In the genomic region with DNA sequence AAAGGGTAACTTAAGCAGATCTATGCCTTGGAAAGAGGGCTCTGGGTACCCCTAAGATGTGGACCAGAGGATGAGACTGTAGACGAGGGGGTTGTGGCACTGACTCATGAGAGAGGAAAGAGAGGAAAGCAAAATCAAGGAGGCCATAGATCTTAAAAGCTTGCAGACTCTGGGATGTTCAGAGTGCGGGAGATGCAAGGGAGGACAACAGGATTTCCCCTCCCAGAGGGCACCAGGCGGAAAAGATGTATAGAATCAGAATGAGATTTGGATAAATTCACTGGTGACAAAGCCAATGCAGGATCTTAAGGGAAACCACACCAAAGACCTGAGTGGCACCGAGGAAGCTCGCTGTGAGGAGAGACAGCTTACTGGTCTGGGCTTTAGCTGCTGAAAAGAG, we compare ENCODE assay signal across 23 cellular contexts. TPM values are rescaled to one million over a fixed set of nuclear protein-coding genes. Genes with fewer than 3 reads are reported as not detected.
A peak's percentile ranks its signal among the peaks of the same experiment; 100 is the strongest.
DNase-seq lines count a peak whose midpoint lies in the region; ATAC-seq and TF ChIP-seq lines count a peak whose summit lies in the region.
"Had no signal": no experiment of that assay in that cellular context is flagged by ENCODE, and none has a peak within 500 bp of the region (broad histone marks: within the 10 kb centered on the region; RNA-seq: fewer than 3 reads in every experiment).

No MANE protein-coding gene starts in this region.

- TF ChIP-seq POLR2A in erythroblast (IDR thresholded peaks at IDR 0.05; ENCODE audit: low read length): no peak

- ATAC-seq in naive thymus-derived CD4-positive, alpha-beta T cell: no peak
- ATAC-seq: CD8-positive, alpha-beta T cell; GM23338; PC-3 had no signal

- H3K27ac ChIP-seq in BLaER1: no peak overlapping the region
- no peak overlapping the region for H3K27ac ChIP-seq in naive thymus-derived CD4-positive, alpha-beta T cell (ENCODE audit: low read depth, low read length)

- intact Hi-C loops in activated CD4-positive, alpha-beta T cell treated with anti-CD3 and anti-CD28 coated beads, Interleukin-2, amount 10 ng/mL, durations not matched to agents 24 days and 14 days (cut with micrococcal nuclease): no loop called here
- intact Hi-C loops in naive thymus-derived CD4-positive, alpha-beta T cell (cut with micrococcal nuclease): no loop called here

- H3K9me3 ChIP-seq in BLaER1: no peaks in the 10 kb centered on the region
- no peaks in the 10 kb centered on the region for H3K9me3 ChIP-seq in naive thymus-derived CD4-positive, alpha-beta T cell (ENCODE audit: control insufficient read depth in 2 of 3, low read length in 3 of 3)

- H3K4me1 ChIP-seq in BLaER1: peaks cover 67% of the 10 kb centered on the region
- H3K4me1 ChIP-seq in naive thymus-derived CD4-positive, alpha-beta T cell (ENCODE audit: control insufficient read depth in 2 of 2, insufficient read depth in 2 of 2, low read length in 2 of 2): peaks cover 0 to 7% of the 10 kb centered on the region in 2 donors

- H3K4me1 Mint-ChIP-seq in activated CD4-positive, alpha-beta T cell treated with anti-CD3 and anti-CD28 coated beads, Interleukin-2, amount 10 ng/mL, durations not matched to agents 24 days and 14 days: peaks cover 25% of the 10 kb centered on the region
- peaks cover 30% of the 10 kb centered on the region for H3K4me1 Mint-ChIP-seq in activated naive CD8-positive, alpha-beta T cell (ENCODE audit: low read depth)
- peaks cover 30 to 85% (median 60%) of the 10 kb centered on the region in 7 donors for H3K4me1 Mint-ChIP-seq in naive thymus-derived CD4-positive, alpha-beta T cell

- no peak for DNase-seq in activated CD4-positive, alpha-beta T cell treated with anti-CD3 and anti-CD28 coated beads, Interleukin-2, amount 10 ng/mL, durations not matched to agents 24 days and 14 days
- DNase-seq in activated CD4-positive, alpha-beta T cell treated with anti-CD3 and anti-CD28 coated beads for 4 hours: no peak
- DNase-seq in naive thymus-derived CD4-positive, alpha-beta T cell: no peak
- no peak for DNase-seq in erythroblast (lab: John Stamatoyannopoulos, UW)
- DNase-seq in activated CD4-positive, CD25-positive, alpha-beta regulatory T cell treated with anti-CD3 and anti-CD28 coated beads, Interleukin-2, amount 50 U/mL, for 72 hours: no peak
- DNase-seq in globus pallidus (ENCODE audit: low spot score): no peak
- DNase-seq: 8988T; CD8-positive, alpha-beta T cell; DMS53; EL; HCEC 1CT; IMR-90; NCI-H1417 treated with DMSO at 0.1 percent for 48 hours; NCI-H187 treated with DMSO at 0.1 percent for 48 hours; NCI-H226; NCI-H524; NCI-H82; PC-3; RPMI8226 had no signal

- CTCF ChIA-PET in naive thymus-derived CD4-positive, alpha-beta T cell (lab: Charles Lee): interaction anchor here (1.6 to 2.1 kb wide), 2 partner anchors 9 to 151 kb away, joined by 3 to 7 read pairs; no protein-coding TSS in a partner anchor

- H3K27ac Mint-ChIP-seq in activated CD4-positive, alpha-beta T cell treated with anti-CD3 and anti-CD28 coated beads, Interleukin-2, amount 10 ng/mL, durations not matched to agents 24 days and 14 days: peak overlapping the region; percentile 1
- peak overlapping the region; percentile 54 for H3K27ac Mint-ChIP-seq in activated naive CD8-positive, alpha-beta T cell
- H3K27ac Mint-ChIP-seq in naive thymus-derived CD4-positive, alpha-beta T cell: peak overlapping the region in 7 of 9 donors; percentile 0 to 83 (median 20)
- H3K27ac Mint-ChIP-seq: CD8-positive, alpha-beta T cell; GM23338 had no signal

- peaks cover 56% of the 10 kb centered on the region for H3K36me3 Mint-ChIP-seq in activated CD4-positive, alpha-beta T cell treated with anti-CD3 and anti-CD28 coated beads, Interleukin-2, amount 10 ng/mL, durations not matched to agents 24 days and 14 days (ENCODE audit: low read depth)
- peaks cover 6% of the 10 kb centered on the region for H3K36me3 Mint-ChIP-seq in activated naive CD8-positive, alpha-beta T cell
- H3K36me3 Mint-ChIP-seq in naive thymus-derived CD4-positive, alpha-beta T cell: peaks cover 12 to 30% (median 30%) of the 10 kb centered on the region in 5 donors

- H3K4me2 ChIP-seq in BLaER1: peak overlapping the region; percentile 51
- H3K4me2 ChIP-seq: GM23338 had no signal

- H3K36me3 ChIP-seq in BLaER1: peaks cover 58% of the 10 kb centered on the region
- H3K36me3 ChIP-seq in naive thymus-derived CD4-positive, alpha-beta T cell (ENCODE audit: control insufficient read depth in 2 of 3, insufficient read depth in 3 of 3, low read length in 3 of 3): peaks cover 0 to 56% (median 12%) of the 10 kb centered on the region in 3 experiments

- H3K9ac ChIP-seq in BLaER1: no peak overlapping the region

- H3K27me3 Mint-ChIP-seq in activated CD4-positive, alpha-beta T cell treated with anti-CD3 and anti-CD28 coated beads, Interleukin-2, amount 10 ng/mL, durations not matched to agents 24 days and 14 days: no peaks in the 10 kb centered on the region
- no peaks in the 10 kb centered on the region for H3K27me3 Mint-ChIP-seq in activated naive CD8-positive, alpha-beta T cell
- no peaks in the 10 kb centered on the region for H3K27me3 Mint-ChIP-seq in naive thymus-derived CD4-positive, alpha-beta T cell

- no peak overlapping the region for H3K4me3 Mint-ChIP-seq in activated CD4-positive, alpha-beta T cell treated with anti-CD3 and anti-CD28 coated beads, Interleukin-2, amount 10 ng/mL, durations not matched to agents 24 days and 14 days
- H3K4me3 Mint-ChIP-seq in activated naive CD8-positive, alpha-beta T cell: no peak overlapping the region
- H3K4me3 Mint-ChIP-seq in naive thymus-derived CD4-positive, alpha-beta T cell: peak overlapping the region in 4 of 10 donors; percentile 5 to 49 (median 11)
- H3K4me3 Mint-ChIP-seq: CD8-positive, alpha-beta T cell; GM23338 had no signal

- peaks cover 23% of the 10 kb centered on the region; the same call in 1 of the 2 replicates for H4K20me1 ChIP-seq in BLaER1

- POLR2A ChIA-PET in naive thymus-derived CD4-positive, alpha-beta T cell (lab: Charles Lee): interaction anchor here (1.5 kb wide), 1 partner anchor 31 kb away, joined by 4 read pairs; no protein-coding TSS in a partner anchor

- H3K4me3 ChIP-seq in BLaER1: no peak overlapping the region
- no peak overlapping the region for H3K4me3 ChIP-seq in naive thymus-derived CD4-positive, alpha-beta T cell (ENCODE audit: low read length)
- H3K4me3 ChIP-seq: GM23338 had no signal

- no peaks in the 10 kb centered on the region for H3K9me3 Mint-ChIP-seq in activated CD4-positive, alpha-beta T cell treated with anti-CD3 and anti-CD28 coated beads, Interleukin-2, amount 10 ng/mL, durations not matched to agents 24 days and 14 days
- H3K9me3 Mint-ChIP-seq in activated naive CD8-positive, alpha-beta T cell (ENCODE audit: low read depth): no peaks in the 10 kb centered on the region
- no peaks in the 10 kb centered on the region for H3K9me3 Mint-ChIP-seq in naive thymus-derived CD4-positive, alpha-beta T cell
- H3K9me3 Mint-ChIP-seq: CD8-positive, alpha-beta T cell; GM23338 had no signal

- H3K27me3 ChIP-seq in BLaER1: no peaks in the 10 kb centered on the region
- H3K27me3 ChIP-seq in naive thymus-derived CD4-positive, alpha-beta T cell (ENCODE audit: control insufficient read depth in 2 of 2, insufficient read depth in 2 of 2, low read length in 2 of 2): no peaks in the 10 kb centered on the region

RNA-seq across cellular contexts. Expression of gene HRH2, which starts 27.1 kb away (rescaled TPM):
- 67.3 and 70.4 TPM in 2 replicates for total RNA-seq in activated CD4-positive, alpha-beta T cell treated with anti-CD3 and anti-CD28 coated beads, Interleukin-2, amount 10 ng/mL, durations not matched to agents 24 days and 14 days
- total RNA-seq in naive thymus-derived CD4-positive, alpha-beta T cell: 10 to 100 TPM in 3 of 5 experiments, 1 to 10 TPM in 2; 5.6 to 26.3 (median 12.9) TPM
- 1 to 10 TPM; 5.0 to 8.0 TPM for polyA plus RNA-seq in naive thymus-derived CD4-positive, alpha-beta T cell
- total RNA-seq: IMR-90, PC-3 had no signal
- polyA plus RNA-seq: AG04450, IMR-90 had no signal

Comparison
In these comparisons a context has a peak if more than half of its experiments do, and no peak if none do; other contexts are left out.
1. H3K27ac Mint-ChIP-seq: peak in every context shown above with its lines; median percentile 54 in activated naive CD8-positive, alpha-beta T cell; 20 in naive thymus-derived CD4-positive, alpha-beta T cell; 1 in activated CD4-positive, alpha-beta T cell treated with anti-CD3 and anti-CD28 coated beads, Interleukin-2, amount 10 ng/mL, durations not matched to agents 24 days and 14 days.